In genomic region chr13:99289265-99289664, GRCh38 we compare ENCODE assay signal across 21 cellular contexts. TPM values are rescaled to one million over a fixed set of nuclear protein-coding genes. Genes with fewer than 3 reads are reported as not detected.
A peak's percentile ranks its signal among the peaks of the same experiment; 100 is the strongest.
DNase-seq lines count a peak whose midpoint lies in the region; ATAC-seq, FAIRE-seq and TF ChIP-seq lines count a peak whose summit lies in the region.
"Had no signal": no experiment of that assay in that cellular context is flagged by ENCODE, and none has a peak within 500 bp of the region (broad histone marks: within the 10 kb centered on the region; RNA-seq: fewer than 3 reads in every experiment).

No MANE protein-coding gene starts in this region.

- TF ChIP-seq POLR2A in H54 (IDR thresholded peaks at IDR 0.05; ENCODE audit: low read depth, low read length) = no peak

- H4K20me1 ChIP-seq in OCI-LY7 (ENCODE audit: insufficient read depth, low read length) = no peaks in the 10 kb centered on the region; the same call in 1 of the 2 replicates

- intact Hi-C loops in OCI-LY7 (cut with micrococcal nuclease; ENCODE audit: unreplicated experiment) = no loop called here

- POLR2A ChIA-PET in OCI-LY7 (lab: Charles Lee) = interaction anchor here (0.7 kb wide), 1 partner anchor 60 kb away, joined by 3 read pairs; no protein-coding TSS in a partner anchor

- BruUV-seq in OCI-LY7 (replicated peaks; lab: Mats Ljungman, UMichigan) = no TSS peak

- H3K4me1 ChIP-seq in OCI-LY7 (ENCODE audit: insufficient read depth, low read length, poor library complexity, severe bottlenecking) = no peaks in the 10 kb centered on the region
- H3K4me1 ChIP-seq: HAP-1 had no signal

- no peaks in the 10 kb centered on the region for H3K9me2 ChIP-seq in OCI-LY7 (ENCODE audit: insufficient read depth, low read length)

- no peak for TF ChIP-seq CTCF in OCI-LY7 (conservative IDR thresholded peaks at IDR 0.05; ENCODE audit: low read length)

- H3K27ac ChIP-seq in OCI-LY7 (ENCODE audit: low read depth, low read length, poor library complexity, severe bottlenecking) = no peak overlapping the region
- H3K27ac ChIP-seq: left lung, SK-N-MC, WERI-Rb-1 had no signal

- DNase-seq in CD1c-positive myeloid dendritic cell (ENCODE audit: extremely low spot score) = peak; percentile 80
- no peak for DNase-seq in H54 (ENCODE audit: insufficient read length, low spot score)
- DNase-seq in immature natural killer cell = no peak
- no peak for DNase-seq in LoVo (ENCODE audit: low spot score)
- no peak for DNase-seq in OCI-LY7 (ENCODE audit: low spot score)
- no peak for DNase-seq in G401 (ENCODE audit: low spot score)
- DNase-seq: activated T-cell treated with anti-CD3 and anti-CD28 coated beads for 4 hours, cortex of kidney, IMR-90, left lung, NCI-H2227 treated with DMSO at 0.1 percent for 48 hours, WERI-Rb-1 had no signal

- H3K4me2 ChIP-seq in OCI-LY7 (ENCODE audit: low read length) = no peak overlapping the region

- peaks cover 41% of the 10 kb centered on the region for H3K36me3 Mint-ChIP-seq in activated T-helper 17 cell treated with anti-CD3 and anti-CD28 coated beads, Interleukin-2, amount 50 U/mL, for 72 hours (ENCODE audit: low read depth)
- H3K36me3 Mint-ChIP-seq in immature natural killer cell = peaks cover 4 to 8% (median 4%) of the 10 kb centered on the region in 3 donors

- FAIRE-seq in H54 (lab: Jason Lieb, UNC) = peak; percentile 92
- FAIRE-seq: astrocyte, G401.6 had no signal

- CTCF ChIA-PET in OCI-LY7 (lab: Charles Lee; ENCODE audit: unreplicated experiment) = no interaction called here

- H2AFZ ChIP-seq in OCI-LY7 (ENCODE audit: low read length) = no peak overlapping the region

- no peaks in the 10 kb centered on the region for H3K79me2 ChIP-seq in OCI-LY7 (ENCODE audit: insufficient read depth, low read depth, low read length)

- peak overlapping the region; percentile 86 for H3K27ac Mint-ChIP-seq in activated T-helper 17 cell treated with anti-CD3 and anti-CD28 coated beads, Interleukin-2, amount 50 U/mL, for 72 hours
- H3K27ac Mint-ChIP-seq in immature natural killer cell = peak overlapping the region; percentile 76 to 95 (median 84)

- H3K4me1 Mint-ChIP-seq in activated T-helper 17 cell treated with anti-CD3 and anti-CD28 coated beads, Interleukin-2, amount 50 U/mL, for 72 hours = peaks cover 72% of the 10 kb centered on the region
- peaks cover 48 to 76% of the 10 kb centered on the region in 2 donors for H3K4me1 Mint-ChIP-seq in immature natural killer cell

- no peaks in the 10 kb centered on the region for H3K9me3 Mint-ChIP-seq in activated T-helper 17 cell treated with anti-CD3 and anti-CD28 coated beads, Interleukin-2, amount 50 U/mL, for 72 hours
- no peaks in the 10 kb centered on the region for H3K9me3 Mint-ChIP-seq in immature natural killer cell

- in situ Hi-C loops in G401 (cut with HindIII; ENCODE audit: low sequenced_read_pairs) = no loop called here

- no peaks in the 10 kb centered on the region for H3K36me3 ChIP-seq in OCI-LY7 (ENCODE audit: insufficient read depth, low read length)
- H3K36me3 ChIP-seq: HAP-1, left lung, suprapubic skin had no signal

- H3K27me3 Mint-ChIP-seq in activated T-helper 17 cell treated with anti-CD3 and anti-CD28 coated beads, Interleukin-2, amount 50 U/mL, for 72 hours = no peaks in the 10 kb centered on the region
- H3K27me3 Mint-ChIP-seq in immature natural killer cell (ENCODE audit: low read depth in 3 of 3) = peaks cover 0 to 1% (median 0%) of the 10 kb centered on the region in 3 donors

- H3K9me3 ChIP-seq in OCI-LY7 (ENCODE audit: low read length) = no peaks in the 10 kb centered on the region
- H3K9me3 ChIP-seq: BLaER1 treated with 17β-estradiol and CSF1 and Interleukin-3, amounts not matched to agents 10 nM and 100 nM; HAP-1; left lung; suprapubic skin had no signal

- H3K4me3 Mint-ChIP-seq in activated T-helper 17 cell treated with anti-CD3 and anti-CD28 coated beads, Interleukin-2, amount 50 U/mL, for 72 hours = peak overlapping the region; percentile 79
- H3K4me3 Mint-ChIP-seq in immature natural killer cell = peak overlapping the region; percentile 23 to 59 (median 51)

- no peak for ATAC-seq in activated T-helper 17 cell treated with anti-CD3 and anti-CD28 coated beads, Interleukin-2, amount 50 U/mL, for 72 hours (replicated peaks)
- no peak for ATAC-seq in HG03457 (IDR thresholded peaks at IDR 0.05; ENCODE audit: unreplicated experiment)
- ATAC-seq: left lung had no signal

- no peak overlapping the region for H3K4me3 ChIP-seq in OCI-LY7 (ENCODE audit: low read depth, low read length, poor library complexity, severe bottlenecking)
- H3K4me3 ChIP-seq: BLaER1 treated with 17β-estradiol and CSF1 and Interleukin-3, amounts not matched to agents 10 nM and 100 nM; HAP-1; left lung; SK-N-MC; suprapubic skin had no signal

RNA-seq across cellular contexts. Expression of gene GPR183, which starts 17.9 kb away (rescaled TPM):
- total RNA-seq in activated T-helper 17 cell treated with anti-CD3 and anti-CD28 coated beads, Interleukin-2, amount 50 U/mL, for 72 hours = 10 to 100 TPM; 92.4 to 95.1 TPM
- 100 to 1,000 TPM in 1 of 3 donors, 10 to 100 TPM in 2; 63.2 to 154 (median 87.1) TPM for polyA plus RNA-seq in immature natural killer cell
- total RNA-seq in OCI-LY7 (2014; rRNA removed; shearing (Covaris generic)) = not detected in 2 replicates
- total RNA-seq in OCI-LY7 (2022) = not detected in 2 replicates
- not detected in 2 replicates for total RNA-seq in G401 (2014; rRNA removed; shearing (Covaris generic))

RNA-seq across cellular contexts. Expression of gene GPR18, which starts 31.1 kb away (rescaled TPM):
- total RNA-seq in activated T-helper 17 cell treated with anti-CD3 and anti-CD28 coated beads, Interleukin-2, amount 50 U/mL, for 72 hours = 10 to 100 TPM in 1 of 2 donors, 1 to 10 TPM in 1; 8.7 to 10.1 TPM
- polyA plus RNA-seq in immature natural killer cell = 10 to 100 TPM; 10.1 to 30.0 (median 21.1) TPM
- total RNA-seq in OCI-LY7 (2014; rRNA removed; shearing (Covaris generic)) = 6.6 and 13.7 TPM in 2 replicates
- total RNA-seq in OCI-LY7 (2022) = 10.9 and 15.1 TPM in 2 replicates
- total RNA-seq in G401 (2014; rRNA removed; shearing (Covaris generic)) = not detected in 2 replicates
- total RNA-seq: IMR-90, myocyte, suprapubic skin had no signal
- polyA plus RNA-seq: IMR-90 had no signal

Comparison
In these comparisons a context has a peak if more than half of its experiments do, and no peak if none do; other contexts are left out.
1. RNA of gene GPR183, which starts 17.9 kb away (total RNA-seq): 92.4 to 95.1 TPM in activated T-helper 17 cell treated with anti-CD3 and anti-CD28 coated beads, Interleukin-2, amount 50 U/mL, for 72 hours; not detected in OCI-LY7 and not detected in G401; every median in the first group is over 10 times any median in the second.